ENCODE assay signal across 8 cellular contexts in genomic region chr10:85548038-85548437, GRCh38.
DNase-seq lines count a peak whose midpoint lies in the region; ATAC-seq and TF ChIP-seq lines count a peak whose summit lies in the region.

No MANE protein-coding gene starts in this region.

- in situ Hi-C loops in T47D (cut with HindIII; ENCODE audit: low pct_unique_long_range_greater_than_20kb, low sequenced_read_pairs) = no loop called here

- H3K36me3 ChIP-seq in right lobe of liver (no peaks in the 10 kb centered on the region), uterus (no peaks in the 10 kb centered on the region)

- intact Hi-C loops in right lobe of liver (cut with DNase I) (no loop called here), uterus (cut with DNase I; ENCODE audit: low total_unique reads) (no loop called here)

- WGBS in right lobe of liver (ENCODE audit: insufficient coverage, low coverage, low lambda C conversion rate, missing lambda C conversion rate) = 20% methylated on average over 2 of the region's 2 CpGs

- H3K4me3 ChIP-seq in right lobe of liver (no peak overlapping the region), uterus (no peak overlapping the region)

- H3K9me3 ChIP-seq in right lobe of liver (no peaks in the 10 kb centered on the region), uterus (no peaks in the 10 kb centered on the region)

- ATAC-seq in HG03159 (IDR thresholded peaks at IDR 0.05; ENCODE audit: unreplicated experiment) (peak; percentile 86), right lobe of liver (peak; percentile 76 to 99 (median 90))
- no peak for ATAC-seq in activated CD4-positive, CD25-positive, alpha-beta regulatory T cell treated with anti-CD3 and anti-CD28 coated beads, Interleukin-2, amount 50 U/mL, for 24 hours

- no peaks in the 10 kb centered on the region for H3K27me3 ChIP-seq in right lobe of liver
- peaks cover 0 to 4% of the 10 kb centered on the region in 2 donors for H3K27me3 ChIP-seq in uterus

- TF ChIP-seq CTCF in right lobe of liver (IDR thresholded peaks at IDR 0.05) (peak; percentile 50 to 59 (median 54)), uterus (IDR thresholded peaks at IDR 0.05) (peak in 2 of 4 experiments; percentile 11 to 14)

- peak; percentile 18 for DNase-seq in D341Med (ENCODE audit: low spot score)
- peak; percentile 1 for DNase-seq in GM19238 (ENCODE audit: insufficient read length, low spot score)
- DNase-seq in NCI-H774 (lab: John Stamatoyannopoulos, UW) = peak; percentile 5
- DNase-seq in T47D (ENCODE audit: low read depth in 1 of 2, low spot score in 1 of 2) = peak; percentile 54 to 84
- DNase-seq in right lobe of liver = peak in 2 of 3 donors; percentile 19 to 50
- DNase-seq in uterus = no peak

- H3K4me1 ChIP-seq in right lobe of liver = no peaks in the 10 kb centered on the region
- H3K4me1 ChIP-seq in uterus = no peaks in the 10 kb centered on the region

- no peak overlapping the region for H3K27ac ChIP-seq in right lobe of liver
- H3K27ac ChIP-seq in uterus = no peak overlapping the region

- TF ChIP-seq POLR2A in right lobe of liver (IDR thresholded peaks at IDR 0.05) (no peak), uterus (IDR thresholded peaks at IDR 0.05) (no peak)

Comparison
In these comparisons a context has a peak if more than half of its experiments do, and no peak if none do; other contexts are left out.
1. DNase-seq: peak in D341Med (single experiment), GM19238 (single experiment), NCI-H774 (single experiment), T47D (2 of 2) and right lobe of liver (2 of 3); none in uterus (0 of 2).
2. ATAC-seq: peak in HG03159 (single experiment) and right lobe of liver (4 of 4); none in activated CD4-positive, CD25-positive, alpha-beta regulatory T cell treated with anti-CD3 and anti-CD28 coated beads, Interleukin-2, amount 50 U/mL, for 24 hours (0 of 2).